1 cellular context compared by ENCODE assay signal in genomic region chr15:77059761-77060345, GRCh38.
TF ChIP-seq lines count a peak whose summit lies in the region.

No MANE protein-coding gene starts in this region.

TF ChIP-seq in GM12878, 131 proteins besides CTCF, POLR2A, EP300 and RAD21:
- TF ChIP-seq RUNX3 (IDR thresholded peaks at IDR 0.05; ENCODE audit: low read length), result 0 out of 2 replicates have a peak, but pooled peaks have one; percentile 7
- no peak for TF ChIP-seq NRF1 (conservative IDR thresholded peaks at IDR 0.05; ENCODE audit: low read depth, low read length)
- TF ChIP-seq YY1 (IDR thresholded peaks at IDR 0.05; ENCODE audit: low read depth, low read length), result peak; percentile 56; the same call in 1 of the 2 replicates
- no peak for TF ChIP-seq CHD4 (IDR thresholded peaks at IDR 0.05)
- no peak for TF ChIP-seq NFYA (IDR thresholded peaks at IDR 0.05; ENCODE audit: borderline replicate concordance, low read depth, low read length)
- TF ChIP-seq CREB1 (IDR thresholded peaks at IDR 0.05; ENCODE audit: low read depth), result 0 out of 2 replicates have a peak, but pooled peaks have one; percentile 13
- 0 out of 2 replicates have a peak, but pooled peaks have one; percentile 15 for TF ChIP-seq NFIC (IDR thresholded peaks at IDR 0.05; ENCODE audit: low read depth, low read length)
